17 cellular contexts compared by ENCODE assay signal in genomic region chr4:140066031-140066930, GRCh38.
"Had no signal": no experiment of that assay in that cellular context is flagged by ENCODE, and none has a peak within 500 bp of the region (broad histone marks: within the 10 kb centered on the region; RNA-seq: fewer than 3 reads in every experiment).

No MANE protein-coding gene starts in this region.

- H3K4me1 ChIP-seq: prostate gland had no signal

- H3K4me3 ChIP-seq: gastrocnemius medialis, left ventricle myocardium inferior, prostate gland, skin epidermis, thoracic aorta had no signal

- ATAC-seq: activated T-cell treated with anti-CD3 and anti-CD28 coated beads, Interleukin-2, amount 50 U/mL, for 72 hours; gastrocnemius medialis; right cardiac atrium; stimulated activated memory B cell treated with anti-CD40 and anti-IgM and Interleukin-4, amounts not matched to agents 10 μg/mL and 1 μg/mL and 100 μg/mL, for 72 hours; T-helper 17 cell had no signal

- DNase-seq: activated CD4-positive, alpha-beta T cell treated with anti-CD3 and anti-CD28 coated beads for 1 hour; activated effector memory CD4-positive, alpha-beta T cell treated with anti-CD3 and anti-CD28 coated beads, Interleukin-2, amount 50 U/mL, for 16 hours; activated T-cell treated with anti-CD3 and anti-CD28 coated beads, Interleukin-2, amount 50 U/mL, for 72 hours; gastrocnemius medialis; head of caudate nucleus; left ventricle myocardium inferior; right cardiac atrium; stimulated activated CD4-positive, alpha-beta T cell treated with anti-CD3 and anti-CD28 coated beads, Interleukin-4, amount 100 ng/mL, for 4 hours; T-helper 17 cell had no signal

- H3K4me3 Mint-ChIP-seq: activated naive CD4-positive, alpha-beta T cell treated with anti-CD3 and anti-CD28 coated beads, Interleukin-2, amount 50 U/mL, for 24 hours; activated T-cell treated with anti-CD3 and anti-CD28 coated beads, Interleukin-2, amount 50 U/mL, for 72 hours; neural crest cell; stimulated activated memory B cell treated with anti-CD40 and anti-IgM and Interleukin-4, amounts not matched to agents 10 μg/mL and 1 μg/mL and 100 μg/mL, for 72 hours; T-helper 17 cell had no signal

- H3K27me3 ChIP-seq: gastrocnemius medialis had no signal

- H3K27ac ChIP-seq: gastrocnemius medialis, left ventricle myocardium inferior, prostate gland, skin epidermis, thoracic aorta, VCaP had no signal

- H3K27ac Mint-ChIP-seq: activated naive CD4-positive, alpha-beta T cell treated with anti-CD3 and anti-CD28 coated beads, Interleukin-2, amount 50 U/mL, for 24 hours; activated T-cell treated with anti-CD3 and anti-CD28 coated beads, Interleukin-2, amount 50 U/mL, for 72 hours; stimulated activated memory B cell treated with anti-CD40 and anti-IgM and Interleukin-4, amounts not matched to agents 10 μg/mL and 1 μg/mL and 100 μg/mL, for 72 hours; T-helper 17 cell had no signal

- H3K9me3 ChIP-seq: gastrocnemius medialis, left ventricle myocardium inferior, prostate gland, thoracic aorta had no signal

- FAIRE-seq: colon had no signal

- H3K9me3 Mint-ChIP-seq: activated naive CD4-positive, alpha-beta T cell treated with anti-CD3 and anti-CD28 coated beads, Interleukin-2, amount 50 U/mL, for 24 hours; activated T-cell treated with anti-CD3 and anti-CD28 coated beads, Interleukin-2, amount 50 U/mL, for 72 hours; neural crest cell; stimulated activated memory B cell treated with anti-CD40 and anti-IgM and Interleukin-4, amounts not matched to agents 10 μg/mL and 1 μg/mL and 100 μg/mL, for 72 hours had no signal

- H3K36me3 ChIP-seq: gastrocnemius medialis, left ventricle myocardium inferior, prostate gland, thoracic aorta had no signal

- H3K36me3 Mint-ChIP-seq: activated naive CD4-positive, alpha-beta T cell treated with anti-CD3 and anti-CD28 coated beads, Interleukin-2, amount 50 U/mL, for 24 hours; stimulated activated memory B cell treated with anti-CD40 and anti-IgM and Interleukin-4, amounts not matched to agents 10 μg/mL and 1 μg/mL and 100 μg/mL, for 72 hours had no signal
